17 cellular contexts compared by ENCODE assay signal in the genomic region with DNA sequence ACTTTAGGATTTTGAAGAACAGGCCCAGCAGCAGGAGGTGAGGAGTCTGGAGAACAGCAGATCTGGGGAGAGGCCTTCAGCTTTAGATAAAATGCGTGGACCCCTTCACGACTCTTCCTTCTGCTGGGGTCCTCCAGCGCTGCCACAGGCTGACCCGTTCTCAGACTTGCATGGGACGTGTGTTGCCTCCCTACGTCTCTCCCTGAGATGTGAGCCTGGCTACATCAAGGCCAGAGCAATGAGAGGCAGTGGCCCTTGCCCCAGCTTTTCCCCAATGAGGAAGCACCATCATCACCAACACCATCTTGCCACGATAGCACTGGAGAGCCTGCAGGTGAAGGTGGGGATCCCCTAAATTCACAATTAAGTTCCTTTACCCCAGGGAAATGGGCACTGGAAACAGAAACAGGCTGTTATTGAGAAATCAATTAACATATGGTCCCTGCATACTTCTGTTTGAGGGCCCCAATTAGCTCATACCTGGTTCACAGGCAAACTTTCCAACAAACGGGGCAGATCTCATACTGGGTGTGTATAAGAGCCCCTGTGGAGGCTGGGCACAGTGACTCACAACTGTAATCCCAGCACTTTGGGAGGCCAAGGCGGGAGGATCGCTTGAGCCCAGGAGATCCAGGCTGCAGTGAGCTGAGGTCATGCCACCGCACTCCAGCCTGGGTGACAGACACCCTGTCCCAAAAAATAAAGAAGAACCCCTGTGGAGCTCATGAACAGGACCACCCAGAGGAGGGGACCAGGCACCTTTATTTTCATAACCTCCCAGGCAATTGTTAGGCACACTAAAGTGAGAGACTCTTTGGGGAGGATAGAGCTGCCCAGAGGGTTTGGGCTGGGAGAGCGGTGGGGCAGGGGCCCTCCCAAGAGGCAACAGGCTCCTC. TPM values are rescaled to one million over a fixed set of nuclear protein-coding genes. Genes with fewer than 3 reads are reported as not detected.
DNase-seq lines count a peak whose midpoint lies in the region; ATAC-seq, FAIRE-seq and TF ChIP-seq lines count a peak whose summit lies in the region.
"Had no signal": no experiment of that assay in that cellular context is flagged by ENCODE, and none has a peak within 500 bp of the region (broad histone marks: within the 10 kb centered on the region; RNA-seq: fewer than 3 reads in every experiment).

No MANE protein-coding gene starts in this region.

- H3K9me3 ChIP-seq in muscle layer of duodenum (ENCODE audit: control insufficient read depth in 1 of 2, low read length in 2 of 2) = no peaks in the 10 kb centered on the region
- H3K9me3 ChIP-seq in vagina = no peaks in the 10 kb centered on the region
- H3K9me3 ChIP-seq in HAP-1 = no peaks in the 10 kb centered on the region

- CTCF ChIA-PET in activated CD4-positive, alpha-beta T cell treated with anti-CD3 and anti-CD28 coated beads, Interleukin-2, amount 10 ng/mL, durations not matched to agents 7 days and 5 days (lab: Charles Lee) = interaction anchor here (0.6 to 1.6 kb wide), 7 partner anchors 11 to 570 kb away, joined by 3 to 6 read pairs (median 3); no protein-coding TSS in a partner anchor

- FAIRE-seq in GM12891 (lab: Jason Lieb, UNC) = no peak

- intact Hi-C loops in activated CD4-positive, alpha-beta T cell treated with anti-CD3 and anti-CD28 coated beads, Interleukin-2, amount 10 ng/mL, durations not matched to agents 24 days and 14 days (cut with micrococcal nuclease) = no loop called here
- intact Hi-C loops in vagina (cut with DNase I) = loop anchor here (5.0 kb wide), 1 partner anchor 65 kb away; no protein-coding TSS in a partner anchor

- no peaks in the 10 kb centered on the region for H3K27me3 ChIP-seq in muscle layer of duodenum (ENCODE audit: low read depth, low read length)
- no peaks in the 10 kb centered on the region for H3K27me3 ChIP-seq in vagina
- no peaks in the 10 kb centered on the region for H3K27me3 ChIP-seq in HAP-1 (ENCODE audit: low read depth)

- POLR2A ChIA-PET in activated CD4-positive, alpha-beta T cell treated with anti-CD3 and anti-CD28 coated beads, Interleukin-2, amount 10 ng/mL, durations not matched to agents 7 days and 5 days (lab: Charles Lee) = no interaction called here

- H3K27ac Mint-ChIP-seq in activated CD4-positive, alpha-beta T cell treated with anti-CD3 and anti-CD28 coated beads, Interleukin-2, amount 10 ng/mL, durations not matched to agents 7 days and 5 days = peak overlapping the region; percentile 19
- H3K27ac Mint-ChIP-seq in activated CD4-positive, alpha-beta T cell treated with anti-CD3 and anti-CD28 coated beads, Interleukin-2, amount 10 ng/mL, durations not matched to agents 24 days and 14 days = no peak overlapping the region
- peak overlapping the region; percentile 86 for H3K27ac Mint-ChIP-seq in chondrocyte (ENCODE audit: unreplicated experiment)
- H3K27ac Mint-ChIP-seq: CD4-positive, alpha-beta memory T cell; memory B cell had no signal

- no peak overlapping the region for H3K4me3 Mint-ChIP-seq in activated CD4-positive, alpha-beta T cell treated with anti-CD3 and anti-CD28 coated beads, Interleukin-2, amount 10 ng/mL, durations not matched to agents 7 days and 5 days
- H3K4me3 Mint-ChIP-seq in activated CD4-positive, alpha-beta T cell treated with anti-CD3 and anti-CD28 coated beads, Interleukin-2, amount 10 ng/mL, durations not matched to agents 24 days and 14 days = no peak overlapping the region
- H3K4me3 Mint-ChIP-seq in chondrocyte (ENCODE audit: unreplicated experiment) = no peak overlapping the region
- H3K4me3 Mint-ChIP-seq: CD4-positive, alpha-beta memory T cell; memory B cell had no signal

- H3K4me3 ChIP-seq in muscle layer of duodenum (ENCODE audit: low read depth in 1 of 2, low read length in 2 of 2) (no peak overlapping the region), vagina (no peak overlapping the region), HAP-1 (no peak overlapping the region)

- H3K27ac ChIP-seq in muscle layer of duodenum (ENCODE audit: low read length) (peak overlapping the region; percentile 45), vagina (peak overlapping the region; percentile 71)
- H3K27ac ChIP-seq: parathyroid adenoma had no signal

- peaks cover 11 to 30% of the 10 kb centered on the region in 2 donors for H3K4me1 ChIP-seq in muscle layer of duodenum (ENCODE audit: control insufficient read depth in 1 of 2, insufficient read depth in 2 of 2, low read length in 2 of 2)
- peaks cover 43% of the 10 kb centered on the region for H3K4me1 ChIP-seq in vagina
- no peaks in the 10 kb centered on the region for H3K4me1 ChIP-seq in HAP-1
- H3K4me1 ChIP-seq: parathyroid adenoma had no signal

- no peaks in the 10 kb centered on the region for H3K9me3 Mint-ChIP-seq in activated CD4-positive, alpha-beta T cell treated with anti-CD3 and anti-CD28 coated beads, Interleukin-2, amount 10 ng/mL, durations not matched to agents 7 days and 5 days
- H3K9me3 Mint-ChIP-seq in activated CD4-positive, alpha-beta T cell treated with anti-CD3 and anti-CD28 coated beads, Interleukin-2, amount 10 ng/mL, durations not matched to agents 24 days and 14 days = no peaks in the 10 kb centered on the region
- no peaks in the 10 kb centered on the region for H3K9me3 Mint-ChIP-seq in chondrocyte (ENCODE audit: low read depth)
- H3K9me3 Mint-ChIP-seq: CD4-positive, alpha-beta memory T cell; memory B cell had no signal

- DNase-seq in activated CD4-positive, alpha-beta T cell treated with anti-CD3 and anti-CD28 coated beads, Interleukin-2, amount 10 ng/mL, durations not matched to agents 7 days and 5 days = no peak
- no peak for DNase-seq in activated CD4-positive, alpha-beta T cell treated with anti-CD3 and anti-CD28 coated beads, Interleukin-2, amount 10 ng/mL, durations not matched to agents 24 days and 14 days
- DNase-seq in chondrocyte (ENCODE audit: low spot score) (no peak), vagina (ENCODE audit: extremely low spot score in 2 of 2) (no peak), GM12891 (ENCODE audit: insufficient read length, low spot score) (no peak), HAP-1 (ENCODE audit: low spot score in 2 of 2) (no peak)
- DNase-seq: 8988T; activated CD4-positive, alpha-beta T cell treated with anti-CD3 and anti-CD28 coated beads, Interleukin-2, amount 50 U/mL, for 4 hours; CD4-positive, alpha-beta memory T cell; dermis blood vessel endothelial cell; KBM-7; NCI-H1694; NCI-H69 had no signal

- TF ChIP-seq CTCF in chondrocyte (IDR thresholded peaks at IDR 0.05) = no peak
- no peak for TF ChIP-seq CTCF in vagina (IDR thresholded peaks at IDR 0.05)

- no peaks in the 10 kb centered on the region for H3K36me3 Mint-ChIP-seq in activated CD4-positive, alpha-beta T cell treated with anti-CD3 and anti-CD28 coated beads, Interleukin-2, amount 10 ng/mL, durations not matched to agents 7 days and 5 days (ENCODE audit: low read depth)
- H3K36me3 Mint-ChIP-seq in activated CD4-positive, alpha-beta T cell treated with anti-CD3 and anti-CD28 coated beads, Interleukin-2, amount 10 ng/mL, durations not matched to agents 24 days and 14 days (ENCODE audit: low read depth) = no peaks in the 10 kb centered on the region
- no peaks in the 10 kb centered on the region for H3K36me3 Mint-ChIP-seq in chondrocyte (ENCODE audit: low read depth)
- H3K36me3 Mint-ChIP-seq: CD4-positive, alpha-beta memory T cell; memory B cell had no signal

- peaks cover 4% of the 10 kb centered on the region for H3K4me1 Mint-ChIP-seq in activated CD4-positive, alpha-beta T cell treated with anti-CD3 and anti-CD28 coated beads, Interleukin-2, amount 10 ng/mL, durations not matched to agents 7 days and 5 days
- peaks cover 3% of the 10 kb centered on the region for H3K4me1 Mint-ChIP-seq in activated CD4-positive, alpha-beta T cell treated with anti-CD3 and anti-CD28 coated beads, Interleukin-2, amount 10 ng/mL, durations not matched to agents 24 days and 14 days
- peaks cover 32% of the 10 kb centered on the region for H3K4me1 Mint-ChIP-seq in chondrocyte (ENCODE audit: low read depth)

- H3K36me3 ChIP-seq in muscle layer of duodenum (ENCODE audit: control insufficient read depth in 1 of 2, insufficient read depth in 2 of 2, low read length in 2 of 2) = no peaks in the 10 kb centered on the region
- H3K36me3 ChIP-seq in vagina = no peaks in the 10 kb centered on the region
- no peaks in the 10 kb centered on the region for H3K36me3 ChIP-seq in HAP-1 (replicated peaks)

- in situ Hi-C loops in HAP-1 (cut with MboI; ENCODE audit: low sequenced_read_pairs) = no loop called here

- TF ChIP-seq POLR2A in vagina (IDR thresholded peaks at IDR 0.05) (no peak), GM12891 (IDR thresholded peaks at IDR 0.05; ENCODE audit: low read depth, low read length) (no peak)

- peaks cover 3% of the 10 kb centered on the region for H3K27me3 Mint-ChIP-seq in activated CD4-positive, alpha-beta T cell treated with anti-CD3 and anti-CD28 coated beads, Interleukin-2, amount 10 ng/mL, durations not matched to agents 7 days and 5 days
- H3K27me3 Mint-ChIP-seq in activated CD4-positive, alpha-beta T cell treated with anti-CD3 and anti-CD28 coated beads, Interleukin-2, amount 10 ng/mL, durations not matched to agents 24 days and 14 days = no peaks in the 10 kb centered on the region
- H3K27me3 Mint-ChIP-seq in chondrocyte (ENCODE audit: low read depth) = no peaks in the 10 kb centered on the region

- ATAC-seq in GM18868 (IDR thresholded peaks at IDR 0.05; ENCODE audit: unreplicated experiment) = no peak

RNA-seq across cellular contexts. Expression of a gene that starts 12.1 kb away (rescaled TPM):
- under 1 TPM; 0.06 to 0.15 TPM for total RNA-seq in activated CD4-positive, alpha-beta T cell treated with anti-CD3 and anti-CD28 coated beads, Interleukin-2, amount 10 ng/mL, durations not matched to agents 7 days and 5 days
- 1.3 and 1.8 TPM in 2 replicates for total RNA-seq in activated CD4-positive, alpha-beta T cell treated with anti-CD3 and anti-CD28 coated beads, Interleukin-2, amount 10 ng/mL, durations not matched to agents 24 days and 14 days
- 3.6 to 5.7 TPM (median 5.1 TPM) in 3 replicates for total RNA-seq in chondrocyte
- total RNA-seq in vagina = 64.6 TPM
- 0.06 TPM for polyA plus RNA-seq in GM12891 (2012; ENCODE audit: low read depth, missing spikeins)

RNA-seq across cellular contexts. Expression of a gene that starts 21.5 kb away (rescaled TPM):
- under 1 TPM in 1 of 2 experiments, not detected in 1; 0.64 TPM for total RNA-seq in activated CD4-positive, alpha-beta T cell treated with anti-CD3 and anti-CD28 coated beads, Interleukin-2, amount 10 ng/mL, durations not matched to agents 7 days and 5 days
- total RNA-seq in activated CD4-positive, alpha-beta T cell treated with anti-CD3 and anti-CD28 coated beads, Interleukin-2, amount 10 ng/mL, durations not matched to agents 24 days and 14 days = not detected in 2 replicates
- total RNA-seq in chondrocyte (1.2 TPM in 1 of 3 replicates, not detected in the others), vagina (not detected)
- not detected for polyA plus RNA-seq in GM12891 (2012; ENCODE audit: low read depth, missing spikeins)
- total RNA-seq: dermis blood vessel endothelial cell had no signal

RNA-seq across cellular contexts. Expression of a gene that starts 29.2 kb away (rescaled TPM):
- total RNA-seq in activated CD4-positive, alpha-beta T cell treated with anti-CD3 and anti-CD28 coated beads, Interleukin-2, amount 10 ng/mL, durations not matched to agents 7 days and 5 days = 1 to 10 TPM in 1 of 2 experiments, under 1 TPM in 1; 0.87 to 1.2 TPM
- 1.5 and 2.4 TPM in 2 replicates for total RNA-seq in activated CD4-positive, alpha-beta T cell treated with anti-CD3 and anti-CD28 coated beads, Interleukin-2, amount 10 ng/mL, durations not matched to agents 24 days and 14 days
- total RNA-seq in chondrocyte (3.6 to 9.1 TPM (median 8.2 TPM) in 3 replicates), vagina (130 TPM)
- polyA plus RNA-seq in GM12891 (2012; ENCODE audit: low read depth, missing spikeins) = 0.56 TPM
- polyA plus RNA-seq: CD4-positive, alpha-beta memory T cell had no signal

RNA-seq across cellular contexts. Expression of a gene that starts 42.3 kb away (rescaled TPM):
- total RNA-seq in activated CD4-positive, alpha-beta T cell treated with anti-CD3 and anti-CD28 coated beads, Interleukin-2, amount 10 ng/mL, durations not matched to agents 7 days and 5 days = 100 to 1,000 TPM; 260 to 311 TPM
- 278 and 280 TPM in 2 replicates for total RNA-seq in activated CD4-positive, alpha-beta T cell treated with anti-CD3 and anti-CD28 coated beads, Interleukin-2, amount 10 ng/mL, durations not matched to agents 24 days and 14 days
- total RNA-seq in chondrocyte (211 to 264 TPM (median 255 TPM) in 3 replicates), vagina (181 TPM)
- polyA plus RNA-seq in GM12891 (2012; ENCODE audit: low read depth, missing spikeins) = 123 TPM

RNA-seq across cellular contexts. Expression of a gene that starts 49.9 kb away (rescaled TPM):
- total RNA-seq in activated CD4-positive, alpha-beta T cell treated with anti-CD3 and anti-CD28 coated beads, Interleukin-2, amount 10 ng/mL, durations not matched to agents 7 days and 5 days = 10 to 100 TPM; 31.9 to 35.9 TPM
- total RNA-seq in activated CD4-positive, alpha-beta T cell treated with anti-CD3 and anti-CD28 coated beads, Interleukin-2, amount 10 ng/mL, durations not matched to agents 24 days and 14 days = 68.8 and 77.4 TPM in 2 replicates
- 13.6 to 20.0 TPM (median 15.6 TPM) in 3 replicates for total RNA-seq in chondrocyte
- total RNA-seq in vagina = 17.4 TPM
- polyA plus RNA-seq in GM12891 (2012; ENCODE audit: low read depth, missing spikeins) = 27.7 TPM

Comparison
In these comparisons a context has a peak if more than half of its experiments do, and no peak if none do; other contexts are left out.
1. RNA of a gene that starts 29.2 kb away (total RNA-seq): 130 TPM in vagina (single experiment); 3.6 to 9.1 TPM in chondrocyte, 1.5 to 2.4 TPM in activated CD4-positive, alpha-beta T cell treated with anti-CD3 and anti-CD28 coated beads, Interleukin-2, amount 10 ng/mL, durations not matched to agents 24 days and 14 days and 0.87 to 1.2 TPM in activated CD4-positive, alpha-beta T cell treated with anti-CD3 and anti-CD28 coated beads, Interleukin-2, amount 10 ng/mL, durations not matched to agents 7 days and 5 days; every median in the first group is over 10 times any median in the second.